12 cellular contexts compared by ENCODE assay signal in genomic region chr4:142202404-142203332, GRCh38.
A peak's percentile ranks its signal among the peaks of the same experiment; 100 is the strongest.
DNase-seq lines count a peak whose midpoint lies in the region; ATAC-seq and TF ChIP-seq lines count a peak whose summit lies in the region.
"Had no signal": no experiment of that assay in that cellular context is flagged by ENCODE, and none has a peak within 500 bp of the region (broad histone marks: within the 10 kb centered on the region; RNA-seq: fewer than 3 reads in every experiment).

No MANE protein-coding gene starts in this region.

- no peaks in the 10 kb centered on the region for H3K27me3 ChIP-seq in GM06990 (replicated peaks; ENCODE audit: control insufficient read depth, insufficient read depth, low read length)

- no peaks in the 10 kb centered on the region for H3K27me3 Mint-ChIP-seq in nephron progenitor cell (ENCODE audit: low read depth, poor library complexity)
- H3K27me3 Mint-ChIP-seq in activated CD8-positive, alpha-beta T cell treated with anti-CD3 and anti-CD28 coated beads, Interleukin-2, amount 10 ng/mL, durations not matched to agents 7 days and 5 days (ENCODE audit: low read depth): no peaks in the 10 kb centered on the region

- no peak overlapping the region for H3K4me3 Mint-ChIP-seq in nephron progenitor cell
- H3K4me3 Mint-ChIP-seq in activated CD8-positive, alpha-beta T cell treated with anti-CD3 and anti-CD28 coated beads, Interleukin-2, amount 10 ng/mL, durations not matched to agents 7 days and 5 days: no peak overlapping the region

- peak; percentile 1 for DNase-seq in GM06990 (ENCODE audit: extremely low read depth, insufficient read length)
- DNase-seq in cortex of kidney (lab: John Stamatoyannopoulos, UW): no peak
- DNase-seq in nephron progenitor cell: no peak
- no peak for DNase-seq in activated effector memory CD4-positive, alpha-beta T cell treated with Interleukin-2 at 50 U/mL for 16 hours
- no peak for DNase-seq in activated CD8-positive, alpha-beta T cell treated with anti-CD3 and anti-CD28 coated beads, Interleukin-2, amount 10 ng/mL, durations not matched to agents 7 days and 5 days
- DNase-seq: foreskin fibroblast, left colon, NCI-H1092 treated with DMSO at 0.1 percent for 48 hours, occipital lobe had no signal

- ATAC-seq in GM19043 (IDR thresholded peaks at IDR 0.05; ENCODE audit: low read depth, unreplicated experiment): peak; percentile 94
- ATAC-seq in HG02623 (IDR thresholded peaks at IDR 0.05; ENCODE audit: unreplicated experiment): peak; percentile 97
- ATAC-seq in HG03432 (IDR thresholded peaks at IDR 0.05; ENCODE audit: unreplicated experiment): peak; percentile 90
- ATAC-seq in activated CD8-positive, alpha-beta T cell treated with anti-CD3 and anti-CD28 coated beads, Interleukin-2, amount 10 ng/mL, durations not matched to agents 7 days and 5 days: no peak
- ATAC-seq: left colon had no signal

- H3K9me3 Mint-ChIP-seq in nephron progenitor cell: no peaks in the 10 kb centered on the region
- H3K9me3 Mint-ChIP-seq in activated CD8-positive, alpha-beta T cell treated with anti-CD3 and anti-CD28 coated beads, Interleukin-2, amount 10 ng/mL, durations not matched to agents 7 days and 5 days (ENCODE audit: insufficient read depth): no peaks in the 10 kb centered on the region

- H3K4me3 ChIP-seq in GM06990 (replicated peaks; ENCODE audit: low read depth, low read length): no peak overlapping the region

- H3K4me1 Mint-ChIP-seq in nephron progenitor cell: no peaks in the 10 kb centered on the region
- no peaks in the 10 kb centered on the region for H3K4me1 Mint-ChIP-seq in activated CD8-positive, alpha-beta T cell treated with anti-CD3 and anti-CD28 coated beads, Interleukin-2, amount 10 ng/mL, durations not matched to agents 7 days and 5 days (ENCODE audit: low read depth)

- POLR2A ChIA-PET in activated CD8-positive, alpha-beta T cell treated with anti-CD3 and anti-CD28 coated beads, Interleukin-2, amount 10 ng/mL, durations not matched to agents 7 days and 5 days (lab: Charles Lee): no interaction called here

- no peaks in the 10 kb centered on the region for H3K36me3 ChIP-seq in GM06990 (ENCODE audit: control insufficient read depth, insufficient read depth, low read length)

- CTCF ChIA-PET in activated CD8-positive, alpha-beta T cell treated with anti-CD3 and anti-CD28 coated beads, Interleukin-2, amount 10 ng/mL, durations not matched to agents 7 days and 5 days (lab: Charles Lee): interaction anchor here (1.0 kb wide), 1 partner anchor 80 kb away, joined by 3 read pairs; no protein-coding TSS in a partner anchor

- H3K36me3 Mint-ChIP-seq in nephron progenitor cell (ENCODE audit: low read depth): no peaks in the 10 kb centered on the region
- H3K36me3 Mint-ChIP-seq in activated CD8-positive, alpha-beta T cell treated with anti-CD3 and anti-CD28 coated beads, Interleukin-2, amount 10 ng/mL, durations not matched to agents 7 days and 5 days (ENCODE audit: low read depth): peaks cover 19% of the 10 kb centered on the region

- no peak overlapping the region for H3K27ac Mint-ChIP-seq in nephron progenitor cell
- no peak overlapping the region for H3K27ac Mint-ChIP-seq in activated CD8-positive, alpha-beta T cell treated with anti-CD3 and anti-CD28 coated beads, Interleukin-2, amount 10 ng/mL, durations not matched to agents 7 days and 5 days

- no peak for TF ChIP-seq CTCF in GM06990 (IDR thresholded peaks at IDR 0.05; ENCODE audit: insufficient read depth, low read length, poor library complexity, severe bottlenecking)
- no peak for TF ChIP-seq CTCF in nephron progenitor cell (IDR thresholded peaks at IDR 0.05)
